ENCODE assay signal across 9 cellular contexts in genomic region chr17:81371910-81372760, GRCh38. TPM values are rescaled to one million over a fixed set of nuclear protein-coding genes. Genes with fewer than 3 reads are reported as not detected.
A peak's percentile ranks its signal among the peaks of the same experiment; 100 is the strongest.
DNase-seq lines count a peak whose midpoint lies in the region; ATAC-seq and TF ChIP-seq lines count a peak whose summit lies in the region.
"Had no signal": no experiment of that assay in that cellular context is flagged by ENCODE, and none has a peak within 500 bp of the region (broad histone marks: within the 10 kb centered on the region; RNA-seq: fewer than 3 reads in every experiment).

No MANE protein-coding gene starts in this region.

- CTCF ChIA-PET in activated naive CD4-positive, alpha-beta T cell treated with anti-CD3 and anti-CD28 coated beads for 36 hours (lab: Charles Lee) = interaction anchor here (1.1 kb wide), 1 partner anchor 87 kb away, joined by 3 read pairs; no protein-coding TSS in a partner anchor
- CTCF ChIA-PET in activated CD8-positive, alpha-beta T cell treated with anti-CD3 and anti-CD28 coated beads, Interleukin-2, amount 10 ng/mL, durations not matched to agents 7 days and 5 days (lab: Charles Lee) = no interaction called here

- no peaks in the 10 kb centered on the region for H3K36me3 Mint-ChIP-seq in glutamatergic neuron (ENCODE audit: unreplicated experiment)
- H3K36me3 Mint-ChIP-seq in activated naive CD4-positive, alpha-beta T cell treated with anti-CD3 and anti-CD28 coated beads for 36 hours (ENCODE audit: low read depth) = no peaks in the 10 kb centered on the region
- no peaks in the 10 kb centered on the region for H3K36me3 Mint-ChIP-seq in activated CD8-positive, alpha-beta T cell treated with anti-CD3 and anti-CD28 coated beads, Interleukin-2, amount 10 ng/mL, durations not matched to agents 7 days and 5 days (ENCODE audit: low read depth)

- H3K27me3 ChIP-seq in GM23248 (replicated peaks; ENCODE audit: insufficient read depth) = no peaks in the 10 kb centered on the region

- H3K4me3 ChIP-seq in GM23248 (no peak overlapping the region), retinal pigment epithelial cell (ENCODE audit: low read length) (no peak overlapping the region)
- H3K4me3 ChIP-seq: SK-N-MC had no signal

- H2AFZ ChIP-seq in GM23248 = no peak overlapping the region

- H4K20me1 ChIP-seq in GM23248 (ENCODE audit: insufficient read depth) = no peaks in the 10 kb centered on the region

- no peak overlapping the region for H3K27ac Mint-ChIP-seq in glutamatergic neuron (ENCODE audit: unreplicated experiment)
- no peak overlapping the region for H3K27ac Mint-ChIP-seq in activated naive CD4-positive, alpha-beta T cell treated with anti-CD3 and anti-CD28 coated beads for 36 hours
- no peak overlapping the region for H3K27ac Mint-ChIP-seq in activated CD8-positive, alpha-beta T cell treated with anti-CD3 and anti-CD28 coated beads, Interleukin-2, amount 10 ng/mL, durations not matched to agents 7 days and 5 days

- no peaks in the 10 kb centered on the region for H3K4me1 ChIP-seq in GM23248 (ENCODE audit: insufficient read depth)

- no peak for ATAC-seq in activated CD8-positive, alpha-beta T cell treated with anti-CD3 and anti-CD28 coated beads, Interleukin-2, amount 10 ng/mL, durations not matched to agents 7 days and 5 days
- ATAC-seq in HG02885 (IDR thresholded peaks at IDR 0.05; ENCODE audit: poor library complexity, unreplicated experiment) = no peak

- in situ Hi-C loops in GM23248 (cut with MboI) = no loop called here

- no peaks in the 10 kb centered on the region for H3K36me3 ChIP-seq in GM23248 (ENCODE audit: low read depth)

- H3K9ac ChIP-seq in GM23248 = no peak overlapping the region

- H3K9me3 ChIP-seq in GM23248 (ENCODE audit: low read depth) = no peaks in the 10 kb centered on the region

- no peak overlapping the region for H3K4me2 ChIP-seq in GM23248 (ENCODE audit: unreplicated experiment)

- no peak overlapping the region for H3K27ac ChIP-seq in GM23248
- H3K27ac ChIP-seq: SK-N-MC had no signal

- intact Hi-C loops in activated naive CD4-positive, alpha-beta T cell treated with anti-CD3 and anti-CD28 coated beads for 36 hours (cut with micrococcal nuclease) = no loop called here

- H3F3A ChIP-seq in GM23248 (ENCODE audit: insufficient read depth) = no peaks in the 10 kb centered on the region

- peaks cover 5% of the 10 kb centered on the region for H3K9me3 Mint-ChIP-seq in glutamatergic neuron (ENCODE audit: unreplicated experiment)
- no peaks in the 10 kb centered on the region for H3K9me3 Mint-ChIP-seq in activated naive CD4-positive, alpha-beta T cell treated with anti-CD3 and anti-CD28 coated beads for 36 hours
- no peaks in the 10 kb centered on the region for H3K9me3 Mint-ChIP-seq in activated CD8-positive, alpha-beta T cell treated with anti-CD3 and anti-CD28 coated beads, Interleukin-2, amount 10 ng/mL, durations not matched to agents 7 days and 5 days (ENCODE audit: insufficient read depth)

- H3K9me2 ChIP-seq in GM23248 (ENCODE audit: insufficient read depth) = no peaks in the 10 kb centered on the region

- 75 to 77% methylated on average over 20 to 22 of the region's 22 CpGs for WGBS in GM23248 (ENCODE audit: low coverage in 1 of 2, low lambda C conversion rate in 2 of 2, missing lambda C conversion rate in 2 of 2), 2 experiments

- DNase-seq in GM23248 (peak; percentile 68), UCSD-AML1 (lab: John Stamatoyannopoulos, UW; ENCODE audit: unreplicated experiment) (peak; percentile 51), glutamatergic neuron (peak; percentile 61), retinal pigment epithelial cell (ENCODE audit: low read depth) (no peak), GM20000 (ENCODE audit: low spot score) (no peak)
- DNase-seq in activated naive CD4-positive, alpha-beta T cell treated with anti-CD3 and anti-CD28 coated beads for 36 hours = no peak
- DNase-seq in activated CD8-positive, alpha-beta T cell treated with anti-CD3 and anti-CD28 coated beads, Interleukin-2, amount 10 ng/mL, durations not matched to agents 7 days and 5 days = no peak

- H3K4me3 Mint-ChIP-seq in glutamatergic neuron (ENCODE audit: unreplicated experiment) = no peak overlapping the region
- H3K4me3 Mint-ChIP-seq in activated naive CD4-positive, alpha-beta T cell treated with anti-CD3 and anti-CD28 coated beads for 36 hours = no peak overlapping the region
- no peak overlapping the region for H3K4me3 Mint-ChIP-seq in activated CD8-positive, alpha-beta T cell treated with anti-CD3 and anti-CD28 coated beads, Interleukin-2, amount 10 ng/mL, durations not matched to agents 7 days and 5 days

- peaks cover 1% of the 10 kb centered on the region for H3K4me1 Mint-ChIP-seq in glutamatergic neuron (ENCODE audit: low read depth, unreplicated experiment)
- no peaks in the 10 kb centered on the region for H3K4me1 Mint-ChIP-seq in activated naive CD4-positive, alpha-beta T cell treated with anti-CD3 and anti-CD28 coated beads for 36 hours (ENCODE audit: low read depth)
- no peaks in the 10 kb centered on the region for H3K4me1 Mint-ChIP-seq in activated CD8-positive, alpha-beta T cell treated with anti-CD3 and anti-CD28 coated beads, Interleukin-2, amount 10 ng/mL, durations not matched to agents 7 days and 5 days (ENCODE audit: low read depth)

- POLR2A ChIA-PET in activated CD8-positive, alpha-beta T cell treated with anti-CD3 and anti-CD28 coated beads, Interleukin-2, amount 10 ng/mL, durations not matched to agents 7 days and 5 days (lab: Charles Lee) = no interaction called here

- no peak for TF ChIP-seq CTCF in glutamatergic neuron (IDR thresholded peaks at IDR 0.05; ENCODE audit: partially characterized antibody, unreplicated experiment)
- TF ChIP-seq CTCF in retinal pigment epithelial cell (conservative IDR thresholded peaks at IDR 0.05; ENCODE audit: low read depth, low read length) = peak; percentile 46
- no peak for TF ChIP-seq CTCF in GM20000 (IDR thresholded peaks at IDR 0.05; ENCODE audit: extremely low read depth, missing control alignments)

- no peaks in the 10 kb centered on the region for H3K79me2 ChIP-seq in GM23248 (ENCODE audit: insufficient read depth)

- no peaks in the 10 kb centered on the region for H3K27me3 Mint-ChIP-seq in glutamatergic neuron (ENCODE audit: unreplicated experiment)
- H3K27me3 Mint-ChIP-seq in activated naive CD4-positive, alpha-beta T cell treated with anti-CD3 and anti-CD28 coated beads for 36 hours (ENCODE audit: low read depth) = no peaks in the 10 kb centered on the region
- no peaks in the 10 kb centered on the region for H3K27me3 Mint-ChIP-seq in activated CD8-positive, alpha-beta T cell treated with anti-CD3 and anti-CD28 coated beads, Interleukin-2, amount 10 ng/mL, durations not matched to agents 7 days and 5 days (ENCODE audit: low read depth)

RNA-seq across cellular contexts. Expression of gene BAHCC1, which starts 23.1 kb away (rescaled TPM):
- total RNA-seq in GM23248 (2014; rRNA removed; shearing (Covaris generic)) = 3.0 and 5.2 TPM in 2 replicates
- polyA plus RNA-seq in GM23248 (2016; fragmentation: Nextera tagmentation; extraction: Ambion mirVana) = 0.91 and 1.3 TPM in 2 replicates
- 111 TPM for total RNA-seq in glutamatergic neuron (ENCODE audit: unreplicated experiment)
- under 1 TPM in 1 of 2 experiments, not detected in 1; 0.02 TPM for total RNA-seq in activated naive CD4-positive, alpha-beta T cell treated with anti-CD3 and anti-CD28 coated beads for 36 hours
- total RNA-seq in activated CD8-positive, alpha-beta T cell treated with anti-CD3 and anti-CD28 coated beads, Interleukin-2, amount 10 ng/mL, durations not matched to agents 7 days and 5 days = under 1 TPM; 0.87 to 0.91 TPM

Comparison
In these comparisons a context has a peak if more than half of its experiments do, and no peak if none do; other contexts are left out.
1. DNase-seq: peak in GM23248 (single experiment), UCSD-AML1 (single experiment) and glutamatergic neuron (single experiment); none in retinal pigment epithelial cell (single experiment), activated naive CD4-positive, alpha-beta T cell treated with anti-CD3 and anti-CD28 coated beads for 36 hours (single experiment), activated CD8-positive, alpha-beta T cell treated with anti-CD3 and anti-CD28 coated beads, Interleukin-2, amount 10 ng/mL, durations not matched to agents 7 days and 5 days (single experiment) and GM20000 (single experiment).
2. RNA of gene BAHCC1, which starts 23.1 kb away (total RNA-seq): 111 TPM in glutamatergic neuron (single experiment); 3.0 to 5.2 TPM in GM23248, 0.87 to 0.91 TPM in activated CD8-positive, alpha-beta T cell treated with anti-CD3 and anti-CD28 coated beads, Interleukin-2, amount 10 ng/mL, durations not matched to agents 7 days and 5 days and 0.02 TPM in activated naive CD4-positive, alpha-beta T cell treated with anti-CD3 and anti-CD28 coated beads for 36 hours; every median in the first group is over 10 times any median in the second.